Comparison of ENCODE assay signal across 9 cellular contexts in genomic region chr5:18314192-18314778, GRCh38.
DNase-seq lines count a peak whose midpoint lies in the region; ATAC-seq and TF ChIP-seq lines count a peak whose summit lies in the region.
"Had no signal": no experiment of that assay in that cellular context is flagged by ENCODE, and none has a peak within 500 bp of the region (broad histone marks: within the 10 kb centered on the region; RNA-seq: fewer than 3 reads in every experiment).

No MANE protein-coding gene starts in this region.

- DNase-seq in BE2C (no peak), HAP-1 (ENCODE audit: low spot score in 2 of 2) (peak; percentile 8 to 23), RWPE2 (ENCODE audit: low spot score) (no peak), glomerular endothelial cell (ENCODE audit: extremely low read depth, low read depth, low spot score) (peak; percentile 16), vagina (ENCODE audit: extremely low spot score in 2 of 2) (no peak)

- TF ChIP-seq CTCF in BE2C (IDR thresholded peaks at IDR 0.05; ENCODE audit: low read depth, low read length) (peak; percentile 46), RWPE2 (IDR thresholded peaks at IDR 0.05; ENCODE audit: poor library complexity, severe bottlenecking) (peak; percentile 94), vagina (IDR thresholded peaks at IDR 0.05) (peak in 2 of 3 experiments; percentile 32 to 44)

- no peaks in the 10 kb centered on the region for H3K27me3 ChIP-seq in BE2C
- H3K27me3 ChIP-seq in HAP-1 (ENCODE audit: low read depth) = no peaks in the 10 kb centered on the region
- H3K27me3 ChIP-seq in RWPE2 (ENCODE audit: insufficient read depth, poor library complexity, severe bottlenecking) = no peaks in the 10 kb centered on the region
- H3K27me3 ChIP-seq in vagina = no peaks in the 10 kb centered on the region

- no peak for TF ChIP-seq POLR2A in vagina (IDR thresholded peaks at IDR 0.05)

- H3K27ac ChIP-seq in RWPE2 (ENCODE audit: poor library complexity, severe bottlenecking) (no peak overlapping the region), vagina (no peak overlapping the region)
- H3K27ac ChIP-seq: epithelial cell of prostate had no signal

- no peaks in the 10 kb centered on the region for H3K9me3 ChIP-seq in BE2C
- no peaks in the 10 kb centered on the region for H3K9me3 ChIP-seq in HAP-1
- no peaks in the 10 kb centered on the region for H3K9me3 ChIP-seq in RWPE2 (ENCODE audit: severe bottlenecking)
- no peaks in the 10 kb centered on the region for H3K9me3 ChIP-seq in vagina

- ATAC-seq in RWPE2 (ENCODE audit: low read depth) (no peak), HG02870 (IDR thresholded peaks at IDR 0.05; ENCODE audit: unreplicated experiment) (no peak), HG03045 (IDR thresholded peaks at IDR 0.05; ENCODE audit: unreplicated experiment) (no peak), GM21515 (IDR thresholded peaks at IDR 0.05; ENCODE audit: unreplicated experiment) (no peak)

- H3K36me3 ChIP-seq in BE2C = no peaks in the 10 kb centered on the region
- H3K36me3 ChIP-seq in HAP-1 (replicated peaks) = no peaks in the 10 kb centered on the region
- H3K36me3 ChIP-seq in RWPE2 (ENCODE audit: low read depth) = no peaks in the 10 kb centered on the region
- H3K36me3 ChIP-seq in vagina = no peaks in the 10 kb centered on the region

- H3K4me1 ChIP-seq in BE2C = peaks cover 4% of the 10 kb centered on the region
- H3K4me1 ChIP-seq in HAP-1 = no peaks in the 10 kb centered on the region
- H3K4me1 ChIP-seq in RWPE2 (ENCODE audit: insufficient read depth, poor library complexity, severe bottlenecking) = no peaks in the 10 kb centered on the region
- no peaks in the 10 kb centered on the region for H3K4me1 ChIP-seq in vagina

- in situ Hi-C loops in HAP-1 (cut with MboI; ENCODE audit: low sequenced_read_pairs) = no loop called here

- intact Hi-C loops in vagina (cut with DNase I) = no loop called here

- no peak overlapping the region for H3K4me3 ChIP-seq in BE2C (ENCODE audit: low read depth, low read length)
- H3K4me3 ChIP-seq in HAP-1 = no peak overlapping the region
- H3K4me3 ChIP-seq in RWPE2 (ENCODE audit: severe bottlenecking) = no peak overlapping the region
- no peak overlapping the region for H3K4me3 ChIP-seq in vagina

Comparison
In these comparisons a context has a peak if more than half of its experiments do, and no peak if none do; other contexts are left out.
1. DNase-seq: peak in HAP-1 (2 of 2) and glomerular endothelial cell (single experiment); none in BE2C (single experiment), RWPE2 (single experiment) and vagina (0 of 2).
2. CTCF ChIP-seq: peak in every context shown above with its lines; median percentile 94 in RWPE2; 46 in BE2C; 38 in vagina.